Comparison of ENCODE assay signal across 20 cellular contexts in the genomic region with DNA sequence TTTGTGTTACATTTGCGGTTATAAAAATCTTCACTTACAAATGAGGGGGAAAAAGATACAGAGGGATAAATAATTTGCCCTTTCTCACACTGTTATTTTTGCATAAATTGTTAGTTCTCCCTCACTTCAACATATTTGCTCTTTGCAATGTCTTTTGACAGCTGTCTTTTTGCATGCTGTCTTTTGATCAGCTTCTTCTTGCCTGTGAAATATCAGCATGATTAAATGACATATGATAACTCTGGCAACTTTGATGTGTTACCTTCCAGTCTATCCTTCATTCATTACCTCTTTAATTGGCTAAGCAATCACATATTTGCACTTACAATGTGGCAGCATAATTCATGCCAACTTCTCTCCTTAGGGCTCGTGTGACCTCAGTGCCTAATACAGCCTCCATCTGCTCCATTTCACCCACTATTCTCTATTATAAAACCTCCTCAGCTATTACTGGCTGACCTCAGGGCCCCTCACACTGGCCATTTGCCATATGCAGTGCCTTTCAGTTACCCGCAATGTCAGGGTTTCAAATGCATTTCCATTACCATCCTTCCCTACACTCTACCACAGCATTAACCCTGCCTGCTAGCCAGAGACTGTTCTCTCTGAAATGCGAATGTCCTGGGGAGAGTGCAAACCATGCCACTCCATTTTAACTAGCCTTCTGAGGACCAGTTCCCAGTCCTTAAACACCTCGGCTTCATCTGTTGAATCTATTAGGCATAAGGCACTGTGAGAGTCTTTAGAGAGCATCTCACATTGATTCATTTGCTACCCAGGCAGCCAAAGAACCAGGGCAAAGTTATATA.
"Had no signal": no experiment of that assay in that cellular context is flagged by ENCODE, and none has a peak within 500 bp of the region (broad histone marks: within the 10 kb centered on the region; RNA-seq: fewer than 3 reads in every experiment).

No MANE protein-coding gene starts in this region.

- H3K27me3 ChIP-seq: Peyer's patch had no signal

- ATAC-seq: activated CD8-positive, alpha-beta memory T cell treated with anti-CD3 and anti-CD28 coated beads, Interleukin-2, amount 10 ng/mL, durations not matched to agents 7 days and 5 days; activated CD8-positive, alpha-beta T cell treated with anti-CD3 and anti-CD28 coated beads, Interleukin-2, amount 10 ng/mL, durations not matched to agents 7 days and 5 days; K562 had no signal

- DNase-seq: activated CD4-positive, alpha-beta T cell treated with anti-CD3 and anti-CD28 coated beads for 48 hours; activated CD4-positive, alpha-beta T cell treated with anti-CD3 and anti-CD28 coated beads, Interleukin-2, amount 50 U/mL, for 4 hours; activated CD4-positive, CD25-positive, alpha-beta regulatory T cell treated with anti-CD3 and anti-CD28 coated beads, Interleukin-2, amount 50 U/mL, for 72 hours; activated CD8-positive, alpha-beta memory T cell treated with anti-CD3 and anti-CD28 coated beads, Interleukin-2, amount 10 ng/mL, durations not matched to agents 7 days and 5 days; activated CD8-positive, alpha-beta T cell treated with anti-CD3 and anti-CD28 coated beads, Interleukin-2, amount 10 ng/mL, durations not matched to agents 7 days and 5 days; activated effector memory CD4-positive, alpha-beta T cell treated with Interleukin-2 at 50 U/mL for 16 hours; activated naive CD4-positive, alpha-beta T cell; activated T-cell treated with anti-CD3 and anti-CD28 coated beads, Interleukin-2, amount 50 U/mL, for 24 hours; aorta; central memory CD4-positive, alpha-beta T cell; Kasumi-1; NCI-H1105 treated with DMSO at 0.1 percent for 48 hours; NCI-H1436 treated with DMSO at 0.1 percent for 48 hours; NCI-H2029; NCI-H2227 treated with DMSO at 0.1 percent for 48 hours; NCI-H526; Peyer's patch; SHP77 had no signal

- H3K9me3 ChIP-seq: Peyer's patch had no signal

- H3K4me1 ChIP-seq: Peyer's patch had no signal

- H3K36me3 ChIP-seq: Peyer's patch had no signal

- H3K4me3 ChIP-seq: K562, Peyer's patch had no signal

- H3K27ac ChIP-seq: Peyer's patch, RWPE1 had no signal
